In the genomic region with DNA sequence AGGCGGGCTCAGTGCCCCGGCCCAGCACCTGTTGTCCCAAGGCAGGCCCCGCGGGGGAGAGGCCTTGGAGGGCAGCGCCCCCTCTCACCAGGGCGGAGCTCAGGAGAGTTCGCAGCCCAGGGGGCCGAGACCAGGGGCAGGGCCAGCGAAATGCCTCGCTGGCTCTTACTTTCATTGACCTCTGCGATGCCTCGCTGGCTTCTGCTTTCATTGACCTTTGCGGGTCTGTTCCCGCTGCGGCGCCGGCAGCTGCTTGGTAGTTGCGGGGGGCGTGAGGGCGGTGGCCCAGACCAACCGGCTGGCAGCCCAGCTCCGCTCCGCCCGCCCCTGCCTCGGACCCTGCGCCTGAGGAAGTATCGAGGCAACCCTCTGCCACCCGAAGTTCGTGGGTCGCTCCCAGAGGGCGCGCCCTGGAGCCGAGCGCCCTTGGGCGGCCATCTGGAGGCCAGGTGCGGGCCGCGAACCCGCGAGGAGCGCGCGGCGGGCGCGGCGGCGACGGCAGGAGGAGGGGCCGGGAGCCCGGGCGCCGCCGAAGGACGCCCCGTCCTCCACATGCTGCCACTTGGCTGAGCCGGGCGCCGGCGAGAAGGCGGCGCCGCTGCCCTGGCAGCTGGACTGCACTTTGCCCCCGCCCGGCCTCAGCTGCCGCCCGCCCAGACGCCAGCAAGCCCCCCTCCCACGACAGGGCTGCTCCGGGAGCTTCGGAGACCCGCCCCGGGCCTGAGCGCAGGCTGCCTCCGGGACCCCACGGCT, we compare ENCODE assay signal across 8 cellular contexts.
DNase-seq lines count a peak whose midpoint lies in the region; ATAC-seq and TF ChIP-seq lines count a peak whose summit lies in the region.

No MANE protein-coding gene starts in this region.

- intact Hi-C loops in left colon (cut with DNase I, micrococcal nuclease), result no loop called here

- TF ChIP-seq CTCF in choroid plexus epithelial cell (conservative IDR thresholded peaks at IDR 0.05; ENCODE audit: low read depth, low read length), result peak; percentile 30

- DNase-seq in EH (ENCODE audit: low read depth) (peak; percentile 38), RPMI8226 (peak; percentile 59), choroid plexus epithelial cell (ENCODE audit: low read depth) (no peak), left colon (peak; percentile 76 to 81), AML-193 (lab: John Stamatoyannopoulos, UW) (no peak)
- DNase-seq in stimulated activated CD4-positive, alpha-beta T cell treated with anti-CD3 and anti-CD28 coated beads, Interleukin-4, amount 100 ng/mL, for 24 hours, result peak; percentile 7

- H3K4me3 ChIP-seq in choroid plexus epithelial cell (ENCODE audit: low read depth, low read length), result peak overlapping the region; percentile 65

- ATAC-seq in GM19328 (IDR thresholded peaks at IDR 0.05; ENCODE audit: unreplicated experiment) (peak; percentile 79), HG03342 (IDR thresholded peaks at IDR 0.05; ENCODE audit: unreplicated experiment) (peak; percentile 74), left colon (peak; percentile 85)

Comparison
In these comparisons a context has a peak if more than half of its experiments do, and no peak if none do; other contexts are left out.
1. DNase-seq: peak in EH (single experiment), RPMI8226 (single experiment), left colon (2 of 2) and stimulated activated CD4-positive, alpha-beta T cell treated with anti-CD3 and anti-CD28 coated beads, Interleukin-4, amount 100 ng/mL, for 24 hours (single experiment); none in choroid plexus epithelial cell (single experiment) and AML-193 (0 of 2).
2. Peak in every context shown above with its lines, with median percentiles within 50 percentile points of each other: ATAC-seq.